In genomic region chr10:92837462-92837861, GRCh38 we compare ENCODE assay signal across 1 cellular context.
TF ChIP-seq lines count a peak whose summit lies in the region.

No MANE protein-coding gene starts in this region.

TF ChIP-seq in HepG2, 621 proteins besides CTCF, POLR2A, EP300 and RAD21 (continued from another document):
- no peak for TF ChIP-seq ZBED4 (CRISPR knock-in tag; IDR thresholded peaks at IDR 0.05; ENCODE audit: borderline replicate concordance)
